ENCODE assay signal across 22 cellular contexts in the genomic region with DNA sequence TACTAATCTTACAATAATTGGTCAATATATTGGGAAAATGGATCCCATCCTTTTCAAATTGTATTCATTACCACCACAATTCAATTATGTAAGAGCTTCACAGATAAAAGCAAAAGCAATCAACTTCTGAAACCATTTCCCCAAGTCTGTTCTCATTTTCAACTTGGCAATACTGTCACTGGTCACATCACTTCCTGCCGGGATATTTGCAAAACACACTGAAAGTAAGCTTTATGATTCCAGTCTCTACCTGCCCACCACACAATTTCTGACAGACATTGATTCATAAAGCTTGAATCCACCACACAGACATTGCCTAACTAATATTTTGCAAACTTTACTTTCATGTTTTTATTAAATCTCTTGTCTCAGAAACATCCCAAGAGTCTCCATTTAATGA. TPM values are rescaled to one million over a fixed set of nuclear protein-coding genes. Genes with fewer than 3 reads are reported as not detected.
A peak's percentile ranks its signal among the peaks of the same experiment; 100 is the strongest.
DNase-seq lines count a peak whose midpoint lies in the region; ATAC-seq and TF ChIP-seq lines count a peak whose summit lies in the region.
"Had no signal": no experiment of that assay in that cellular context is flagged by ENCODE, and none has a peak within 500 bp of the region (broad histone marks: within the 10 kb centered on the region; RNA-seq: fewer than 3 reads in every experiment).

No MANE protein-coding gene starts in this region.

- no peaks in the 10 kb centered on the region for H3K36me3 ChIP-seq in CD8-positive, alpha-beta T cell (ENCODE audit: insufficient read depth, low read length)
- H3K36me3 ChIP-seq in MM.1S (replicated peaks; ENCODE audit: insufficient read depth, low read length) (no peaks in the 10 kb centered on the region), trophoblast cell (ENCODE audit: control insufficient read depth in 1 of 2, insufficient read depth in 2 of 2, low read length in 2 of 2) (peaks cover 0 to 6% of the 10 kb centered on the region in 2 experiments)

- H3K36me3 Mint-ChIP-seq in CD8-positive, alpha-beta T cell = peaks cover 45% of the 10 kb centered on the region
- H3K36me3 Mint-ChIP-seq in activated naive CD4-positive, alpha-beta T cell treated with anti-CD3 and anti-CD28 coated beads, Interleukin-2, amount 50 U/mL, for 72 hours = no peaks in the 10 kb centered on the region
- peaks cover 4% of the 10 kb centered on the region for H3K36me3 Mint-ChIP-seq in endothelial cell (ENCODE audit: low read depth, unreplicated experiment)

- H3K4me2 ChIP-seq in MM.1S (ENCODE audit: low read depth, low read length) (no peak overlapping the region), trophoblast cell (ENCODE audit: low read length) (no peak overlapping the region)

- no peak for ATAC-seq in CD8-positive, alpha-beta T cell
- no peak for ATAC-seq in activated naive CD4-positive, alpha-beta T cell treated with anti-CD3 and anti-CD28 coated beads, Interleukin-2, amount 50 U/mL, for 72 hours
- ATAC-seq in HG03108 (IDR thresholded peaks at IDR 0.05; ENCODE audit: unreplicated experiment) = no peak
- ATAC-seq: T-helper 17 cell had no signal

- no peak for TF ChIP-seq CTCF in CD8-positive, alpha-beta T cell (IDR thresholded peaks at IDR 0.05)
- no peak for TF ChIP-seq CTCF in GM12864 (IDR thresholded peaks at IDR 0.05; ENCODE audit: low read depth, low read length, missing control alignments)
- TF ChIP-seq CTCF in MM.1S (IDR thresholded peaks at IDR 0.05; ENCODE audit: low read length) = no peak
- TF ChIP-seq CTCF in endothelial cell (IDR thresholded peaks at IDR 0.05; ENCODE audit: unreplicated experiment) = no peak

- H3F3A ChIP-seq in MM.1S (ENCODE audit: insufficient read depth, low read length) = no peaks in the 10 kb centered on the region

- H4K12ac ChIP-seq in trophoblast cell (ENCODE audit: low read depth, low read length) = no peak overlapping the region

- peaks cover 5% of the 10 kb centered on the region; the same call in 1 of the 2 replicates for H3K79me2 ChIP-seq in MM.1S (ENCODE audit: low read length)
- H3K79me2 ChIP-seq in trophoblast cell (ENCODE audit: control insufficient read depth, insufficient read depth, low read length, poor library complexity) = no peaks in the 10 kb centered on the region

- H3K9ac ChIP-seq in MM.1S (ENCODE audit: low read length) = no peak overlapping the region
- no peak overlapping the region for H3K9ac ChIP-seq in trophoblast cell (ENCODE audit: low read length)

- CTCF ChIA-PET in CD8-positive, alpha-beta T cell (lab: Charles Lee) = no interaction called here

- H3K4ac ChIP-seq in trophoblast cell (ENCODE audit: low read depth, low read length) = no peak overlapping the region

- no peak overlapping the region for H3K14ac ChIP-seq in trophoblast cell (ENCODE audit: low read length)

- no peak overlapping the region for H2AK5ac ChIP-seq in trophoblast cell (ENCODE audit: low read length)

- H2AFZ ChIP-seq in MM.1S (ENCODE audit: low read length) (no peak overlapping the region), trophoblast cell (ENCODE audit: insufficient read depth, low read length, poor library complexity) (no peak overlapping the region)

- POLR2A ChIA-PET in CD8-positive, alpha-beta T cell (lab: Charles Lee) = no interaction called here

- H3K9me3 ChIP-seq in CD8-positive, alpha-beta T cell (ENCODE audit: low read length) = no peaks in the 10 kb centered on the region
- H3K9me3 ChIP-seq in MM.1S (replicated peaks; ENCODE audit: insufficient read depth, low read length) (no peaks in the 10 kb centered on the region), trophoblast cell (ENCODE audit: insufficient read depth, low read depth, low read length) (no peaks in the 10 kb centered on the region)
- H3K9me3 ChIP-seq: suprapubic skin had no signal

- peaks cover 7% of the 10 kb centered on the region for H3K4me1 Mint-ChIP-seq in CD8-positive, alpha-beta T cell (ENCODE audit: low read depth)
- H3K4me1 Mint-ChIP-seq in endothelial cell (ENCODE audit: unreplicated experiment) = no peaks in the 10 kb centered on the region
- H3K4me1 Mint-ChIP-seq: nephron progenitor cell had no signal

- no peaks in the 10 kb centered on the region for H3K27me3 Mint-ChIP-seq in CD8-positive, alpha-beta T cell (ENCODE audit: low read depth)
- H3K27me3 Mint-ChIP-seq in endothelial cell (ENCODE audit: unreplicated experiment) = no peaks in the 10 kb centered on the region
- H3K27me3 Mint-ChIP-seq: progenitor cell of endocrine pancreas, T-helper 17 cell had no signal

- peak overlapping the region; percentile 4 for H3K27ac Mint-ChIP-seq in CD8-positive, alpha-beta T cell
- H3K27ac Mint-ChIP-seq in activated naive CD4-positive, alpha-beta T cell treated with anti-CD3 and anti-CD28 coated beads, Interleukin-2, amount 50 U/mL, for 72 hours = peak overlapping the region; percentile 1 to 9
- no peak overlapping the region for H3K27ac Mint-ChIP-seq in endothelial cell (ENCODE audit: unreplicated experiment)
- H3K27ac Mint-ChIP-seq: nephron progenitor cell, progenitor cell of endocrine pancreas, T-helper 17 cell had no signal

- H2BK5ac ChIP-seq in trophoblast cell (ENCODE audit: low read depth, low read length, poor library complexity) = no peak overlapping the region

- H4K8ac ChIP-seq in trophoblast cell (ENCODE audit: low read depth, low read length) = no peak overlapping the region

- no peak overlapping the region for H3K27ac ChIP-seq in CD8-positive, alpha-beta T cell (ENCODE audit: low read depth, low read length)
- H3K27ac ChIP-seq in MM.1S (ENCODE audit: low read length) = no peak overlapping the region
- no peak overlapping the region for H3K27ac ChIP-seq in trophoblast cell (ENCODE audit: low read depth, low read length)
- H3K27ac ChIP-seq: coronary artery, suprapubic skin had no signal

- no peak overlapping the region for H2BK12ac ChIP-seq in trophoblast cell (ENCODE audit: low read length)

- no peaks in the 10 kb centered on the region; the same call in 1 of the 2 replicates for H4K20me1 ChIP-seq in MM.1S (ENCODE audit: insufficient read depth, low read length)

- no peak for DNase-seq in CD8-positive, alpha-beta T cell
- DNase-seq in GM12864 (ENCODE audit: low read depth) (peak; percentile 5), MM.1S (peak; percentile 12), endothelial cell (ENCODE audit: low spot score) (no peak), trophoblast cell (no peak)
- DNase-seq in activated naive CD4-positive, alpha-beta T cell treated with anti-CD3 and anti-CD28 coated beads, Interleukin-2, amount 50 U/mL, for 72 hours (ENCODE audit: low spot score in 2 of 2) = no peak
- DNase-seq: activated CD4-positive, CD25-positive, alpha-beta regulatory T cell; activated CD8-positive, alpha-beta memory T cell treated with anti-CD3 and anti-CD28 coated beads, Interleukin-2, amount 50 U/mL, for 4 hours; activated effector memory CD4-positive, alpha-beta T cell treated with anti-CD3 and anti-CD28 coated beads, Interleukin-2, amount 50 U/mL, for 16 hours; GOT3; midbrain; NCI-H187; NCI-H345; nephron progenitor cell; SHP77 treated with DMSO at 0.1 percent for 48 hours; small intestine; stimulated activated CD4-positive, alpha-beta T cell treated with anti-CD3 and anti-CD28 coated beads, Interleukin-4, amount 100 ng/mL, for 24 hours; T-helper 17 cell had no signal

- no peaks in the 10 kb centered on the region for H3K79me1 ChIP-seq in trophoblast cell (ENCODE audit: low read length)

- H3K4me3 ChIP-seq in CD8-positive, alpha-beta T cell (ENCODE audit: low read depth, low read length) = no peak overlapping the region
- H3K4me3 ChIP-seq in GM12864 (ENCODE audit: low read depth, low read length) = no peak overlapping the region
- H3K4me3 ChIP-seq in MM.1S (ENCODE audit: low read length) = no peak overlapping the region
- no peak overlapping the region for H3K4me3 ChIP-seq in trophoblast cell (ENCODE audit: low read depth, low read length)
- H3K4me3 ChIP-seq: coronary artery, suprapubic skin had no signal

- H3K9me3 Mint-ChIP-seq in CD8-positive, alpha-beta T cell = no peaks in the 10 kb centered on the region
- no peaks in the 10 kb centered on the region for H3K9me3 Mint-ChIP-seq in activated naive CD4-positive, alpha-beta T cell treated with anti-CD3 and anti-CD28 coated beads, Interleukin-2, amount 50 U/mL, for 72 hours
- H3K9me3 Mint-ChIP-seq in endothelial cell (ENCODE audit: unreplicated experiment) = no peaks in the 10 kb centered on the region
- H3K9me3 Mint-ChIP-seq: nephron progenitor cell had no signal

- no peak overlapping the region for H3K18ac ChIP-seq in trophoblast cell (ENCODE audit: low read length)

- no peak overlapping the region for H3K4me3 Mint-ChIP-seq in CD8-positive, alpha-beta T cell
- H3K4me3 Mint-ChIP-seq in endothelial cell (ENCODE audit: unreplicated experiment) = no peak overlapping the region
- H3K4me3 Mint-ChIP-seq: nephron progenitor cell, T-helper 17 cell had no signal

- no CpG with 5 or more reads among the region's 1 CpG for WGBS in trophoblast cell (ENCODE audit: extremely low coverage, insufficient coverage, insufficient read length)

- H3K9me2 ChIP-seq in MM.1S (replicated peaks; ENCODE audit: insufficient read depth, low read length) = no peaks in the 10 kb centered on the region

- no peak overlapping the region for H3K23ac ChIP-seq in trophoblast cell (ENCODE audit: low read length)

- H3K27me3 ChIP-seq in CD8-positive, alpha-beta T cell (ENCODE audit: insufficient read depth, low read length) = no peaks in the 10 kb centered on the region
- H3K27me3 ChIP-seq in MM.1S (replicated peaks; ENCODE audit: insufficient read depth, low read length) (no peaks in the 10 kb centered on the region), trophoblast cell (ENCODE audit: insufficient read depth, low read length) (no peaks in the 10 kb centered on the region)
- H3K27me3 ChIP-seq: suprapubic skin had no signal

- intact Hi-C loops in CD8-positive, alpha-beta T cell (cut with DNase I, micrococcal nuclease) = no loop called here

- H2BK120ac ChIP-seq in trophoblast cell (ENCODE audit: insufficient read depth, low read length, poor library complexity) = no peak overlapping the region

- no peak overlapping the region for H4K91ac ChIP-seq in trophoblast cell (ENCODE audit: low read depth, low read length)

- H3K4me1 ChIP-seq in CD8-positive, alpha-beta T cell (ENCODE audit: insufficient read depth, low read length) = no peaks in the 10 kb centered on the region
- peaks cover 9% of the 10 kb centered on the region; the same call in 1 of the 2 replicates for H3K4me1 ChIP-seq in MM.1S (ENCODE audit: low read length)
- no peaks in the 10 kb centered on the region for H3K4me1 ChIP-seq in trophoblast cell (ENCODE audit: control insufficient read depth in 1 of 2, insufficient read depth in 2 of 2, low read length in 2 of 2)
- H3K4me1 ChIP-seq: suprapubic skin had no signal

RNA-seq across cellular contexts. Expression of a gene that starts 53.6 kb away (rescaled TPM):
- 10 to 100 TPM; 10.2 to 10.6 TPM for total RNA-seq in CD8-positive, alpha-beta T cell
- total RNA-seq in activated naive CD4-positive, alpha-beta T cell treated with anti-CD3 and anti-CD28 coated beads, Interleukin-2, amount 50 U/mL, for 72 hours = 10 to 100 TPM; 25.4 to 27.6 TPM
- total RNA-seq in endothelial cell (ENCODE audit: unreplicated experiment) = 10.9 TPM
- 13.7 and 13.8 TPM in 2 replicates for polyA plus RNA-seq in trophoblast cell (2013)

RNA-seq across cellular contexts. Expression of a gene that starts 56.5 kb away (rescaled TPM):
- 1 to 10 TPM; 5.2 to 7.3 TPM for total RNA-seq in CD8-positive, alpha-beta T cell
- 1 to 10 TPM; 2.3 to 6.7 TPM for total RNA-seq in activated naive CD4-positive, alpha-beta T cell treated with anti-CD3 and anti-CD28 coated beads, Interleukin-2, amount 50 U/mL, for 72 hours
- 5.1 TPM for total RNA-seq in endothelial cell (ENCODE audit: unreplicated experiment)
- 3.9 and 4.3 TPM in 2 replicates for polyA plus RNA-seq in trophoblast cell (2013)

Comparison
In these comparisons a context has a peak if more than half of its experiments do, and no peak if none do; other contexts are left out.
1. DNase-seq: peak in GM12864 (single experiment) and MM.1S (single experiment); none in CD8-positive, alpha-beta T cell (0 of 7), activated naive CD4-positive, alpha-beta T cell treated with anti-CD3 and anti-CD28 coated beads, Interleukin-2, amount 50 U/mL, for 72 hours (0 of 2), endothelial cell (single experiment) and trophoblast cell (0 of 2).